Comparison of ENCODE assay signal across 15 cellular contexts in the genomic region with DNA sequence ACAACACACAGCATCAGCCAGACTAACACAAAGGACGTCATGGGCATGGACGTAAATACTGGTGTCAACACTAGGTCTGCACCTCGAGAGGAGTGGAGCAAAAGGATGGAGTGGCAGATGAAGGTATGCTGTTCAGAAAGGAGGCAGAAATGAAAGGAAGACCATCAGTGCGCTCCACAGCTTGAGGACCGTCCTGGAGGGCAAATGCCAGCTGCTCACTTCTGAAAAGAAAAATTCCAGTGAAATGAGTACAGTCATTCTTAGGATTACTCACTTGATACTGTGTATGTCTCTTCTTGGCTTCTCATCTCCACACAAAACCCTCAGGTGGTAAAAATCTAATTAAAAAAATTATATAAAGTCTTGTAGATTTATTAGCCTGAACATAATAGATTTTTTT. TPM values are rescaled to one million over a fixed set of nuclear protein-coding genes. Genes with fewer than 3 reads are reported as not detected.
A peak's percentile ranks its signal among the peaks of the same experiment; 100 is the strongest.
DNase-seq lines count a peak whose midpoint lies in the region; ATAC-seq and TF ChIP-seq lines count a peak whose summit lies in the region.
"Had no signal": no experiment of that assay in that cellular context is flagged by ENCODE, and none has a peak within 500 bp of the region (broad histone marks: within the 10 kb centered on the region; RNA-seq: fewer than 3 reads in every experiment).

No MANE protein-coding gene starts in this region.

- DNase-seq in ACHN (peak; percentile 95), M059J (ENCODE audit: low read depth) (peak; percentile 84), brain microvascular endothelial cell (peak; percentile 59), kidney tubule cell (ENCODE audit: low spot score) (peak; percentile 87), DMS 273 treated with DMSO at 0.1 percent for 48 hours (lab: John Stamatoyannopoulos, UW) (no peak), middle frontal gyrus (ENCODE audit: extremely low spot score, low spot score) (no peak)
- DNase-seq in activated T-cell treated with anti-CD3 and anti-CD28 coated beads, Interleukin-2, amount 50 U/mL, for 4 hours = no peak
- DNase-seq: activated CD4-positive, alpha-beta T cell treated with anti-CD3 and anti-CD28 coated beads for 36 hours; activated T-cell treated with anti-CD3 and anti-CD28 coated beads for 4 hours; colonic mucosa; midbrain; testis had no signal

- no peak overlapping the region for H3K4me3 Mint-ChIP-seq in activated T-cell treated with anti-CD3 and anti-CD28 coated beads, Interleukin-2, amount 50 U/mL, for 4 hours
- H3K4me3 Mint-ChIP-seq: activated CD4-positive, alpha-beta T cell treated with anti-CD3 and anti-CD28 coated beads for 36 hours had no signal

- no peak overlapping the region for H3K4me3 ChIP-seq in brain microvascular endothelial cell (ENCODE audit: low read depth, low read length)
- H3K4me3 ChIP-seq: colonic mucosa, testis had no signal

- peaks cover 3% of the 10 kb centered on the region for H3K36me3 ChIP-seq in brain microvascular endothelial cell (replicated peaks)
- H3K36me3 ChIP-seq: colonic mucosa had no signal

- no peaks in the 10 kb centered on the region for H3K36me3 Mint-ChIP-seq in activated T-cell treated with anti-CD3 and anti-CD28 coated beads, Interleukin-2, amount 50 U/mL, for 4 hours (ENCODE audit: insufficient read depth)

- H3K27me3 ChIP-seq in brain microvascular endothelial cell (replicated peaks) = no peaks in the 10 kb centered on the region
- H3K27me3 ChIP-seq: colonic mucosa, testis had no signal

- no peak for TF ChIP-seq CTCF in brain microvascular endothelial cell (IDR thresholded peaks at IDR 0.05; ENCODE audit: low read depth, low read length, missing control alignments)

- H3K9me3 Mint-ChIP-seq in activated T-cell treated with anti-CD3 and anti-CD28 coated beads, Interleukin-2, amount 50 U/mL, for 4 hours = no peaks in the 10 kb centered on the region

- no peak for ATAC-seq in HG03095 (IDR thresholded peaks at IDR 0.05; ENCODE audit: unreplicated experiment)
- no peak for ATAC-seq in activated T-cell treated with anti-CD3 and anti-CD28 coated beads, Interleukin-2, amount 50 U/mL, for 4 hours
- ATAC-seq: activated CD4-positive, alpha-beta T cell treated with anti-CD3 and anti-CD28 coated beads for 36 hours had no signal

- H3K27ac ChIP-seq in brain microvascular endothelial cell = peak overlapping the region; percentile 98
- H3K27ac ChIP-seq: colonic mucosa, parathyroid adenoma had no signal

- in situ Hi-C loops in ACHN (cut with HindIII; ENCODE audit: low pct_ligation_motif_present, low pct_unique_long_range_greater_than_20kb, low sequenced_read_pairs) (no loop called here), brain microvascular endothelial cell (cut with HindIII; ENCODE audit: low pct_ligation_motif_present, low sequenced_read_pairs) (no loop called here)

- H3K27me3 Mint-ChIP-seq in activated T-cell treated with anti-CD3 and anti-CD28 coated beads, Interleukin-2, amount 50 U/mL, for 4 hours (ENCODE audit: low read depth) = peaks cover 25% of the 10 kb centered on the region

- no peaks in the 10 kb centered on the region for H3K4me1 Mint-ChIP-seq in activated T-cell treated with anti-CD3 and anti-CD28 coated beads, Interleukin-2, amount 50 U/mL, for 4 hours (ENCODE audit: low read depth)

RNA-seq across cellular contexts. Expression of gene EGFR, which starts 44.8 kb away (rescaled TPM):
- total RNA-seq in M059J (2014; rRNA removed; shearing (Covaris generic)) = 28.7 and 51.4 TPM in 2 replicates
- total RNA-seq in activated T-cell treated with anti-CD3 and anti-CD28 coated beads, Interleukin-2, amount 50 U/mL, for 4 hours = under 1 TPM; 0.11 to 0.30 (median 0.26) TPM
- total RNA-seq: T-helper 1 cell treated with Interleukin-12 subunit alpha and Interleukin-12 subunit beta and Interleukin-4 antibody, amounts not matched to agents 30 ng/mL and 1 ng/mL, for 36 hours had no signal

Comparison
In these comparisons a context has a peak if more than half of its experiments do, and no peak if none do; other contexts are left out.
1. DNase-seq: peak in ACHN (single experiment), M059J (single experiment), brain microvascular endothelial cell (single experiment) and kidney tubule cell (single experiment); none in DMS 273 treated with DMSO at 0.1 percent for 48 hours (single experiment), activated T-cell treated with anti-CD3 and anti-CD28 coated beads, Interleukin-2, amount 50 U/mL, for 4 hours (single experiment) and middle frontal gyrus (single experiment).
2. RNA of gene EGFR, which starts 44.8 kb away (total RNA-seq): 28.7 to 51.4 TPM in M059J; 0.11 to 0.30 TPM in activated T-cell treated with anti-CD3 and anti-CD28 coated beads, Interleukin-2, amount 50 U/mL, for 4 hours; every median in the first group is over 10 times any median in the second.